12 cellular contexts compared by ENCODE assay signal in genomic region chr3:195544634-195545033, GRCh38. TPM values are rescaled to one million over a fixed set of nuclear protein-coding genes. Genes with fewer than 3 reads are reported as not detected.
A peak's percentile ranks its signal among the peaks of the same experiment; 100 is the strongest.
DNase-seq lines count a peak whose midpoint lies in the region; ATAC-seq and TF ChIP-seq lines count a peak whose summit lies in the region.
"Had no signal": no experiment of that assay in that cellular context is flagged by ENCODE, and none has a peak within 500 bp of the region (broad histone marks: within the 10 kb centered on the region; RNA-seq: fewer than 3 reads in every experiment).

No MANE protein-coding gene starts in this region.

- peak overlapping the region; percentile 91 to 98 (median 92) for H3K4me3 Mint-ChIP-seq in CD4-positive, CD25-positive, alpha-beta regulatory T cell
- H3K4me3 Mint-ChIP-seq in endothelial cell (ENCODE audit: unreplicated experiment) = peak overlapping the region; percentile 90
- H3K4me3 Mint-ChIP-seq in neural progenitor cell = peak overlapping the region; percentile 89

- peaks cover 80% of the 10 kb centered on the region for H3K4me1 ChIP-seq in CD4-positive, CD25-positive, alpha-beta regulatory T cell (ENCODE audit: control insufficient read depth, insufficient read depth, low read length, poor library complexity, severe bottlenecking)
- peaks cover 37% of the 10 kb centered on the region for H3K4me1 ChIP-seq in SJSA1 (replicated peaks)
- H3K4me1 ChIP-seq in neural progenitor cell = peaks cover 12% of the 10 kb centered on the region

- peaks cover 28 to 70% (median 58%) of the 10 kb centered on the region in 4 donors for H3K4me1 Mint-ChIP-seq in CD4-positive, CD25-positive, alpha-beta regulatory T cell
- H3K4me1 Mint-ChIP-seq in endothelial cell (ENCODE audit: unreplicated experiment) (peaks cover 39% of the 10 kb centered on the region), neural progenitor cell (peaks cover 43% of the 10 kb centered on the region)

- peaks cover 31% of the 10 kb centered on the region for H3K79me2 ChIP-seq in neural progenitor cell (ENCODE audit: low read depth)

- peak overlapping the region; percentile 96 for H3K4me3 ChIP-seq in CD4-positive, CD25-positive, alpha-beta regulatory T cell (ENCODE audit: low read depth, low read length)
- H3K4me3 ChIP-seq in SJSA1 (no peak overlapping the region), neural progenitor cell (no peak overlapping the region)

- no peak overlapping the region for H2AFZ ChIP-seq in neural progenitor cell (replicated peaks)

- H3K36me3 Mint-ChIP-seq in CD4-positive, CD25-positive, alpha-beta regulatory T cell = peaks cover 15% of the 10 kb centered on the region
- no peaks in the 10 kb centered on the region for H3K36me3 Mint-ChIP-seq in endothelial cell (ENCODE audit: low read depth, unreplicated experiment)
- H3K36me3 Mint-ChIP-seq in neural progenitor cell = no peaks in the 10 kb centered on the region

- no peak overlapping the region for H3K4me2 ChIP-seq in neural progenitor cell

- H3K27me3 ChIP-seq in CD4-positive, CD25-positive, alpha-beta regulatory T cell (ENCODE audit: control insufficient read depth, insufficient read depth, low read length) = no peaks in the 10 kb centered on the region
- H3K27me3 ChIP-seq in SJSA1 (replicated peaks) = no peaks in the 10 kb centered on the region
- H3K27me3 ChIP-seq in neural progenitor cell = peaks cover 23% of the 10 kb centered on the region

- H3K27ac Mint-ChIP-seq in CD4-positive, CD25-positive, alpha-beta regulatory T cell = peak overlapping the region; percentile 79 to 97 (median 97)
- H3K27ac Mint-ChIP-seq in endothelial cell (ENCODE audit: unreplicated experiment) (no peak overlapping the region), neural progenitor cell (no peak overlapping the region)

- H3K9me3 Mint-ChIP-seq in CD4-positive, CD25-positive, alpha-beta regulatory T cell = no peaks in the 10 kb centered on the region
- H3K9me3 Mint-ChIP-seq in endothelial cell (ENCODE audit: unreplicated experiment) = no peaks in the 10 kb centered on the region
- H3K9me3 Mint-ChIP-seq in neural progenitor cell = no peaks in the 10 kb centered on the region

- no peak for DNase-seq in CD4-positive, CD25-positive, alpha-beta regulatory T cell
- peak; percentile 13 to 55 for DNase-seq in SJSA1 (ENCODE audit: low read depth in 1 of 2, low spot score in 2 of 2)
- no peak for DNase-seq in endothelial cell (ENCODE audit: low spot score)
- no peak for DNase-seq in neural progenitor cell (ENCODE audit: low spot score)
- no peak for DNase-seq in effector CD4-positive, alpha-beta T cell
- no peak for DNase-seq in cerebellum (ENCODE audit: low spot score)
- DNase-seq in NCI-H1694 treated with DMSO at 0.1 percent for 48 hours (lab: John Stamatoyannopoulos, UW) = no peak
- no peak for DNase-seq in OCI-M1 (lab: John Stamatoyannopoulos, UW)
- DNase-seq: NCI-H1417, posterior cingulate gyrus had no signal

- no peaks in the 10 kb centered on the region for H3F3A ChIP-seq in neural progenitor cell (ENCODE audit: low read depth)

- no peak for ATAC-seq in CD4-positive, CD25-positive, alpha-beta regulatory T cell (ENCODE audit: low read depth in 2 of 2)

- H3K9me3 ChIP-seq in CD4-positive, CD25-positive, alpha-beta regulatory T cell (ENCODE audit: control insufficient read depth in 2 of 2, low read length in 2 of 2) = no peaks in the 10 kb centered on the region
- no peaks in the 10 kb centered on the region for H3K9me3 ChIP-seq in SJSA1 (replicated peaks)
- H3K9me3 ChIP-seq in neural progenitor cell (ENCODE audit: low read depth) = no peaks in the 10 kb centered on the region

- H3K27me3 Mint-ChIP-seq in CD4-positive, CD25-positive, alpha-beta regulatory T cell = no peaks in the 10 kb centered on the region
- H3K27me3 Mint-ChIP-seq in endothelial cell (ENCODE audit: unreplicated experiment) (peaks cover 2% of the 10 kb centered on the region), neural progenitor cell (ENCODE audit: insufficient read depth, low read depth) (peaks cover 8% of the 10 kb centered on the region)

- H4K20me1 ChIP-seq in neural progenitor cell (ENCODE audit: low read depth) = peaks cover 25% of the 10 kb centered on the region

- H3K27ac ChIP-seq in CD4-positive, CD25-positive, alpha-beta regulatory T cell (ENCODE audit: insufficient read depth, low read length, poor library complexity, severe bottlenecking) = no peak overlapping the region
- H3K27ac ChIP-seq in SJSA1 (no peak overlapping the region), neural progenitor cell (no peak overlapping the region)

- TF ChIP-seq CTCF in endothelial cell (IDR thresholded peaks at IDR 0.05; ENCODE audit: unreplicated experiment) (no peak), neural progenitor cell (IDR thresholded peaks at IDR 0.05) (no peak)

- H3K36me3 ChIP-seq in CD4-positive, CD25-positive, alpha-beta regulatory T cell (ENCODE audit: control insufficient read depth, insufficient read depth, low read length) = no peaks in the 10 kb centered on the region
- peaks cover 5% of the 10 kb centered on the region for H3K36me3 ChIP-seq in SJSA1
- H3K36me3 ChIP-seq in neural progenitor cell = no peaks in the 10 kb centered on the region

- no peak overlapping the region for H3K9ac ChIP-seq in neural progenitor cell

RNA-seq across cellular contexts. Expression of gene PPP1R2, which starts 1.5 kb away (rescaled TPM):
- total RNA-seq in CD4-positive, CD25-positive, alpha-beta regulatory T cell = 169 TPM
- polyA plus RNA-seq in CD4-positive, CD25-positive, alpha-beta regulatory T cell = 100 to 1,000 TPM; 253 to 337 (median 306) TPM
- 54.8 and 75.1 TPM in 2 replicates for total RNA-seq in SJSA1 (2014; rRNA removed; shearing (Covaris generic))
- total RNA-seq in endothelial cell (ENCODE audit: unreplicated experiment) (29.7 TPM), neural progenitor cell (ENCODE audit: low replicate concordance) (59.2 and 63.8 TPM in 2 replicates), cerebellum (74.8 TPM)

RNA-seq across cellular contexts. Expression of gene APOD, which starts 39.1 kb away (rescaled TPM):
- total RNA-seq in CD4-positive, CD25-positive, alpha-beta regulatory T cell = not detected
- polyA plus RNA-seq in CD4-positive, CD25-positive, alpha-beta regulatory T cell = under 1 TPM in 1 of 4 donors, not detected in 3; 0.60 TPM
- total RNA-seq in SJSA1 (2014; rRNA removed; shearing (Covaris generic)) = not detected in 2 replicates
- 5.0 TPM for total RNA-seq in endothelial cell (ENCODE audit: unreplicated experiment)
- total RNA-seq in neural progenitor cell (ENCODE audit: low replicate concordance) = not detected in 2 replicates
- 5.2 TPM for total RNA-seq in cerebellum
- total RNA-seq: astrocyte had no signal
- polyA plus RNA-seq: keratinocyte had no signal

Comparison
In these comparisons a context has a peak if more than half of its experiments do, and no peak if none do; other contexts are left out.
1. DNase-seq: peak in SJSA1 (2 of 2); none in CD4-positive, CD25-positive, alpha-beta regulatory T cell (0 of 3), endothelial cell (single experiment), neural progenitor cell (single experiment), effector CD4-positive, alpha-beta T cell (single experiment), cerebellum (single experiment), NCI-H1694 treated with DMSO at 0.1 percent for 48 hours (single experiment) and OCI-M1 (single experiment).
2. H3K27ac Mint-ChIP-seq: peak in CD4-positive, CD25-positive, alpha-beta regulatory T cell (3 of 3); none in endothelial cell (single experiment) and neural progenitor cell (single experiment).
3. Peak in every context shown above with its lines, with median percentiles within 50 percentile points of each other: H3K4me3 Mint-ChIP-seq.